ENCODE assay signal across 9 cellular contexts in genomic region chr4:16196482-16197393, GRCh38. TPM values are rescaled to one million over a fixed set of nuclear protein-coding genes. Genes with fewer than 3 reads are reported as not detected.
A peak's percentile ranks its signal among the peaks of the same experiment; 100 is the strongest.
DNase-seq lines count a peak whose midpoint lies in the region; ATAC-seq and TF ChIP-seq lines count a peak whose summit lies in the region.
"Had no signal": no experiment of that assay in that cellular context is flagged by ENCODE, and none has a peak within 500 bp of the region (broad histone marks: within the 10 kb centered on the region; RNA-seq: fewer than 3 reads in every experiment).

No MANE protein-coding gene starts in this region.

- no peak overlapping the region for H3K4me3 ChIP-seq in prostate gland

- H3K27me3 Mint-ChIP-seq in T-helper 17 cell, result no peaks in the 10 kb centered on the region
- H3K27me3 Mint-ChIP-seq: CD4-positive, alpha-beta memory T cell had no signal

- no peaks in the 10 kb centered on the region for H3K27me3 ChIP-seq in prostate gland (replicated peaks; ENCODE audit: insufficient read depth)

- intact Hi-C loops in prostate gland (cut with DNase I), result no loop called here

- TF ChIP-seq CTCF in prostate gland (IDR thresholded peaks at IDR 0.05), result peak in 3 of 4 experiments; percentile 42 to 64 (median 63)

- peak; percentile 1 for DNase-seq in NCI-H748 (lab: John Stamatoyannopoulos, UW; ENCODE audit: unreplicated experiment)
- DNase-seq in NCI-H748 treated with DMSO at 0.1 percent for 48 hours (lab: John Stamatoyannopoulos, UW), result no peak
- DNase-seq in T-helper 17 cell, result no peak
- peak; percentile 70 for DNase-seq in globus pallidus (ENCODE audit: low spot score)
- peak; percentile 62 for DNase-seq in prostate gland (ENCODE audit: low spot score)
- no peak for DNase-seq in stimulated activated CD4-positive, alpha-beta T cell treated with anti-CD3 and anti-CD28 coated beads, Interleukin-4, amount 100 ng/mL, for 4 hours

- WGBS in prostate gland, result 30% methylated on average over 9 of the region's 9 CpGs

- peaks cover 8% of the 10 kb centered on the region for H3K4me1 Mint-ChIP-seq in T-helper 17 cell

- peaks cover 2% of the 10 kb centered on the region for H3K36me3 Mint-ChIP-seq in T-helper 17 cell (ENCODE audit: low read depth)

- H3K4me3 Mint-ChIP-seq in T-helper 17 cell, result peak overlapping the region; percentile 43

- H3K4me1 ChIP-seq in prostate gland (replicated peaks), result no peaks in the 10 kb centered on the region

- H3K36me3 ChIP-seq in prostate gland, result no peaks in the 10 kb centered on the region

- peak; percentile 83 for ATAC-seq in HG03432 (IDR thresholded peaks at IDR 0.05; ENCODE audit: unreplicated experiment)
- ATAC-seq in T-helper 17 cell, result peak; percentile 27
- ATAC-seq in GM19023 (IDR thresholded peaks at IDR 0.05; ENCODE audit: unreplicated experiment), result no peak

- H3K27ac ChIP-seq in prostate gland, result peak overlapping the region; percentile 25 to 37

- TF ChIP-seq POLR2A in prostate gland (IDR thresholded peaks at IDR 0.05), result no peak

- H3K9me3 ChIP-seq in T-helper 17 cell (ENCODE audit: control insufficient read depth, low read length, poor library complexity, severe bottlenecking) (no peaks in the 10 kb centered on the region), prostate gland (no peaks in the 10 kb centered on the region)

- H3K27ac Mint-ChIP-seq in T-helper 17 cell, result no peak overlapping the region

RNA-seq across cellular contexts. Expression of gene TAPT1, which starts 29.5 kb away (rescaled TPM):
- total RNA-seq in T-helper 17 cell, result 10 to 100 TPM; 71.3 to 83.6 TPM
- 10 to 100 TPM; 16.2 to 48.6 TPM for total RNA-seq in prostate gland

Comparison
In these comparisons a context has a peak if more than half of its experiments do, and no peak if none do; other contexts are left out.
1. DNase-seq: peak in NCI-H748 (single experiment), globus pallidus (single experiment) and prostate gland (single experiment); none in NCI-H748 treated with DMSO at 0.1 percent for 48 hours (single experiment), T-helper 17 cell (0 of 3) and stimulated activated CD4-positive, alpha-beta T cell treated with anti-CD3 and anti-CD28 coated beads, Interleukin-4, amount 100 ng/mL, for 4 hours (0 of 2).